1 cellular context compared by ENCODE assay signal in the genomic region with DNA sequence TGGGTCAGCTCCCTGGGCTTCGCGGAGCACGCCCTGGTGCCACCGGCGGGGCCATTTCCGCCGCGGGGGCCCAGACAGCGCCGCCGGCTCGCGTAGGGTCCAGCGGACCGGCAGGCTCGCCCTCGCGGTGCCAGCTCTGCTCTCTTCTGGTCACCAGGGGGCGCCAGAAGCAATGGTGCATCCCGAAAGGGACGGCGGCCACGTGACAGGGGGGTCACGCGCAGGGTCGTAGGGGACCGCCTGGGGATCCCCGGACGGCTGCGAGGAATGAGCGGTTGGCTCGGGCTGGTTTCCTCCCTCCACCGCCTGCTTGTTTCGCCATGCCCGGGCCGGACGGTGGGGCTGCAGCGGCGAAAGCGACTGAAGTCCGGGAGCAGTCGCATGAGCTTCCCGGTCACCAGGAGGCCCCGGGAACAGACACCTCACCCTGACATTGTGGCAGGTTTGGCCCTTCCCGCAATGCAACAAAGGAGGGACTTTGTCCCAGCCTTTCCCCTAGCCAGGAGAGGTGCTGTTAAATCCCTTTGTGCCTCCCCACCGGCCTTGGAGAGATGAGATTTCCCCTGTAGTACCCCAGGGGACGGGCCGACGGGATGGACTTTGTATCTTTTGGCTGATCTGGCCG.
TF ChIP-seq lines count a peak whose summit lies in the region.

No MANE protein-coding gene starts in this region.

TF ChIP-seq in HepG2, 621 proteins besides CTCF, POLR2A, EP300 and RAD21 (continued from another document and continues in another):
- TF ChIP-seq, protein P1, sequence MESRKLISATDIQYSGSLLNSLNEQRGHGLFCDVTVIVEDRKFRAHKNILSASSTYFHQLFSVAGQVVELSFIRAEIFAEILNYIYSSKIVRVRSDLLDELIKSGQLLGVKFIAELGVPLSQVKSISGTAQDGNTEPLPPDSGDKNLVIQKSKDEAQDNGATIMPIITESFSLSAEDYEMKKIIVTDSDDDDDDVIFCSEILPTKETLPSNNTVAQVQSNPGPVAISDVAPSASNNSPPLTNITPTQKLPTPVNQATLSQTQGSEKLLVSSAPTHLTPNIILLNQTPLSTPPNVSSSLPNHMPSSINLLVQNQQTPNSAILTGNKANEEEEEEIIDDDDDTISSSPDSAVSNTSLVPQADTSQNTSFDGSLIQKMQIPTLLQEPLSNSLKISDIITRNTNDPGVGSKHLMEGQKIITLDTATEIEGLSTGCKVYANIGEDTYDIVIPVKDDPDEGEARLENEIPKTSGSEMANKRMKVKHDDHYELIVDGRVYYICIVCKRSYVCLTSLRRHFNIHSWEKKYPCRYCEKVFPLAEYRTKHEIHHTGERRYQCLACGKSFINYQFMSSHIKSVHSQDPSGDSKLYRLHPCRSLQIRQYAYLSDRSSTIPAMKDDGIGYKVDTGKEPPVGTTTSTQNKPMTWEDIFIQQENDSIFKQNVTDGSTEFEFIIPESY (CRISPR knock-in tag; IDR thresholded peaks at IDR 0.05) = 0 out of 2 replicates have a peak, but pooled peaks have one; percentile 40
- peak; percentile 58 for TF ChIP-seq POLR2G (IDR thresholded peaks at IDR 0.05; ENCODE audit: low read depth, low read length)
- TF ChIP-seq REPIN1 (CRISPR knock-in tag; IDR thresholded peaks at IDR 0.05; ENCODE audit: borderline replicate concordance, low read depth) = peak; percentile 37; the same call in 1 of the 2 replicates
- TF ChIP-seq ZNF614 (CRISPR knock-in tag; IDR thresholded peaks at IDR 0.05; ENCODE audit: borderline replicate concordance) = 0 out of 2 replicates have a peak, but pooled peaks have one; percentile 33
- TF ChIP-seq, protein P2, sequence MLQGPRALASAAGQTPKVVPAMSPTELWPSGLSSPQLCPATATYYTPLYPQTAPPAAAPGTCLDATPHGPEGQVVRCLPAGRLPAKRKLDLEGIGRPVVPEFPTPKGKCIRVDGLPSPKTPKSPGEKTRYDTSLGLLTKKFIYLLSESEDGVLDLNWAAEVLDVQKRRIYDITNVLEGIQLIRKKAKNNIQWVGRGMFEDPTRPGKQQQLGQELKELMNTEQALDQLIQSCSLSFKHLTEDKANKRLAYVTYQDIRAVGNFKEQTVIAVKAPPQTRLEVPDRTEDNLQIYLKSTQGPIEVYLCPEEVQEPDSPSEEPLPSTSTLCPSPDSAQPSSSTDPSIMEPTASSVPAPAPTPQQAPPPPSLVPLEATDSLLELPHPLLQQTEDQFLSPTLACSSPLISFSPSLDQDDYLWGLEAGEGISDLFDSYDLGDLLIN (CRISPR knock-in tag; IDR thresholded peaks at IDR 0.05; ENCODE audit: borderline replicate concordance) = no peak
- TF ChIP-seq DBP (CRISPR knock-in tag; IDR thresholded peaks at IDR 0.05; ENCODE audit: not compliant biosample characterization) = no peak
- TF ChIP-seq MYC (CRISPR knock-in tag; IDR thresholded peaks at IDR 0.05; ENCODE audit: borderline replicate concordance) = peak; percentile 89; the same call in 1 of the 2 replicates
- TF ChIP-seq MXD4 (CRISPR knock-in tag; IDR thresholded peaks at IDR 0.05) = peak; percentile 73; the same call in 1 of the 2 replicates
- TF ChIP-seq ZNF879 (CRISPR knock-in tag; IDR thresholded peaks at IDR 0.05) = no peak
- TF ChIP-seq, protein P3, sequence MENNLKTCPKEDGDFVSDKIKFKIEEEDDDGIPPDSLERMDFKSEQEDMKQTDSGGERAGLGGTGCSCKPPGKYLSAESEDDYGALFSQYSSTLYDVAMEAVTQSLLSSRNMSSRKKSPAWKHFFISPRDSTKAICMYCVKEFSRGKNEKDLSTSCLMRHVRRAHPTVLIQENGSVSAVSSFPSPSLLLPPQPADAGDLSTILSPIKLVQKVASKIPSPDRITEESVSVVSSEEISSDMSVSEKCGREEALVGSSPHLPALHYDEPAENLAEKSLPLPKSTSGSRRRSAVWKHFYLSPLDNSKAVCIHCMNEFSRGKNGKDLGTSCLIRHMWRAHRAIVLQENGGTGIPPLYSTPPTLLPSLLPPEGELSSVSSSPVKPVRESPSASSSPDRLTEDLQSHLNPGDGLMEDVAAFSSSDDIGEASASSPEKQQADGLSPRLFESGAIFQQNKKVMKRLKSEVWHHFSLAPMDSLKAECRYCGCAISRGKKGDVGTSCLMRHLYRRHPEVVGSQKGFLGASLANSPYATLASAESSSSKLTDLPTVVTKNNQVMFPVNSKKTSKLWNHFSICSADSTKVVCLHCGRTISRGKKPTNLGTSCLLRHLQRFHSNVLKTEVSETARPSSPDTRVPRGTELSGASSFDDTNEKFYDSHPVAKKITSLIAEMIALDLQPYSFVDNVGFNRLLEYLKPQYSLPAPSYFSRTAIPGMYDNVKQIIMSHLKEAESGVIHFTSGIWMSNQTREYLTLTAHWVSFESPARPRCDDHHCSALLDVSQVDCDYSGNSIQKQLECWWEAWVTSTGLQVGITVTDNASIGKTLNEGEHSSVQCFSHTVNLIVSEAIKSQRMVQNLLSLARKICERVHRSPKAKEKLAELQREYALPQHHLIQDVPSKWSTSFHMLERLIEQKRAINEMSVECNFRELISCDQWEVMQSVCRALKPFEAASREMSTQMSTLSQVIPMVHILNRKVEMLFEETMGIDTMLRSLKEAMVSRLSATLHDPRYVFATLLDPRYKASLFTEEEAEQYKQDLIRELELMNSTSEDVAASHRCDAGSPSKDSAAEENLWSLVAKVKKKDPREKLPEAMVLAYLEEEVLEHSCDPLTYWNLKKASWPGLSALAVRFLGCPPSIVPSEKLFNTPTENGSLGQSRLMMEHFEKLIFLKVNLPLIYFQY (CRISPR knock-in tag; IDR thresholded peaks at IDR 0.05; ENCODE audit: borderline replicate concordance) = peak; percentile 72
- TF ChIP-seq FOXO1 (CRISPR knock-in tag; IDR thresholded peaks at IDR 0.05) = no peak
- peak; percentile 65 for TF ChIP-seq KAT8 (CRISPR knock-in tag; IDR thresholded peaks at IDR 0.05)
- peak; percentile 58; the same call in 1 of the 2 replicates for TF ChIP-seq RFXAP (CRISPR knock-in tag; IDR thresholded peaks at IDR 0.05; ENCODE audit: borderline replicate concordance)
- TF ChIP-seq RBM39 (IDR thresholded peaks at IDR 0.05; ENCODE audit: low read depth, low read length, poor library complexity, severe bottlenecking) = no peak
- no peak for TF ChIP-seq TGIF2 (CRISPR knock-in tag; IDR thresholded peaks at IDR 0.05)
- peak; percentile 70 to 72; a peak in 3 of 4 replicates for TF ChIP-seq NR2F1 (CRISPR knock-in tag; IDR thresholded peaks at IDR 0.05)
- TF ChIP-seq ZNF530 (CRISPR knock-in tag; IDR thresholded peaks at IDR 0.05; ENCODE audit: low read depth) = no peak
- TF ChIP-seq ERF (CRISPR knock-in tag; IDR thresholded peaks at IDR 0.05) = peak; percentile 33; the same call in 1 of the 2 replicates
- TF ChIP-seq, protein P4, sequence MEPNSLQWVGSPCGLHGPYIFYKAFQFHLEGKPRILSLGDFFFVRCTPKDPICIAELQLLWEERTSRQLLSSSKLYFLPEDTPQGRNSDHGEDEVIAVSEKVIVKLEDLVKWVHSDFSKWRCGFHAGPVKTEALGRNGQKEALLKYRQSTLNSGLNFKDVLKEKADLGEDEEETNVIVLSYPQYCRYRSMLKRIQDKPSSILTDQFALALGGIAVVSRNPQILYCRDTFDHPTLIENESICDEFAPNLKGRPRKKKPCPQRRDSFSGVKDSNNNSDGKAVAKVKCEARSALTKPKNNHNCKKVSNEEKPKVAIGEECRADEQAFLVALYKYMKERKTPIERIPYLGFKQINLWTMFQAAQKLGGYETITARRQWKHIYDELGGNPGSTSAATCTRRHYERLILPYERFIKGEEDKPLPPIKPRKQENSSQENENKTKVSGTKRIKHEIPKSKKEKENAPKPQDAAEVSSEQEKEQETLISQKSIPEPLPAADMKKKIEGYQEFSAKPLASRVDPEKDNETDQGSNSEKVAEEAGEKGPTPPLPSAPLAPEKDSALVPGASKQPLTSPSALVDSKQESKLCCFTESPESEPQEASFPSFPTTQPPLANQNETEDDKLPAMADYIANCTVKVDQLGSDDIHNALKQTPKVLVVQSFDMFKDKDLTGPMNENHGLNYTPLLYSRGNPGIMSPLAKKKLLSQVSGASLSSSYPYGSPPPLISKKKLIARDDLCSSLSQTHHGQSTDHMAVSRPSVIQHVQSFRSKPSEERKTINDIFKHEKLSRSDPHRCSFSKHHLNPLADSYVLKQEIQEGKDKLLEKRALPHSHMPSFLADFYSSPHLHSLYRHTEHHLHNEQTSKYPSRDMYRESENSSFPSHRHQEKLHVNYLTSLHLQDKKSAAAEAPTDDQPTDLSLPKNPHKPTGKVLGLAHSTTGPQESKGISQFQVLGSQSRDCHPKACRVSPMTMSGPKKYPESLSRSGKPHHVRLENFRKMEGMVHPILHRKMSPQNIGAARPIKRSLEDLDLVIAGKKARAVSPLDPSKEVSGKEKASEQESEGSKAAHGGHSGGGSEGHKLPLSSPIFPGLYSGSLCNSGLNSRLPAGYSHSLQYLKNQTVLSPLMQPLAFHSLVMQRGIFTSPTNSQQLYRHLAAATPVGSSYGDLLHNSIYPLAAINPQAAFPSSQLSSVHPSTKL (CRISPR knock-in tag; IDR thresholded peaks at IDR 0.05) = peak; percentile 54; the same call in 1 of the 2 replicates
- 0 out of 2 replicates have a peak, but pooled peaks have one; percentile 22 for TF ChIP-seq ZNF253 (CRISPR knock-in tag; IDR thresholded peaks at IDR 0.05; ENCODE audit: borderline replicate concordance)
- TF ChIP-seq, protein P5, sequence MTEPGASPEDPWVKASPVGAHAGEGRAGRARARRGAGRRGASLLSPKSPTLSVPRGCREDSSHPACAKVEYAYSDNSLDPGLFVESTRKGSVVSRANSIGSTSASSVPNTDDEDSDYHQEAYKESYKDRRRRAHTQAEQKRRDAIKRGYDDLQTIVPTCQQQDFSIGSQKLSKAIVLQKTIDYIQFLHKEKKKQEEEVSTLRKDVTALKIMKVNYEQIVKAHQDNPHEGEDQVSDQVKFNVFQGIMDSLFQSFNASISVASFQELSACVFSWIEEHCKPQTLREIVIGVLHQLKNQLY (CRISPR knock-in tag; IDR thresholded peaks at IDR 0.05) = peak; percentile 57; the same call in 1 of the 2 replicates
- TF ChIP-seq SOX13 (IDR thresholded peaks at IDR 0.05) = no peak
- peak in 1 of 2 experiments; percentile 18; a peak in 1 of 4 replicates for TF ChIP-seq SOX13 (CRISPR knock-in tag; conservative IDR thresholded peaks at IDR 0.05 in 1 of 2, IDR thresholded peaks at IDR 0.05 in 1 of 2)
- TF ChIP-seq ZBTB7B (CRISPR knock-in tag; IDR thresholded peaks at IDR 0.05) = peak; percentile 55; the same call in 1 of the 2 replicates
- no peak for TF ChIP-seq NRL (CRISPR knock-in tag; IDR thresholded peaks at IDR 0.05; ENCODE audit: borderline replicate concordance)
- 0 out of 2 replicates have a peak, but pooled peaks have one; percentile 11 for TF ChIP-seq HNF4G (IDR thresholded peaks at IDR 0.05; ENCODE audit: borderline replicate concordance, low read depth, low read length)
- no peak for TF ChIP-seq HNF4G (CRISPR knock-in tag; IDR thresholded peaks at IDR 0.05; ENCODE audit: borderline replicate concordance, low read depth)
- TF ChIP-seq ZNF550 (CRISPR knock-in tag; IDR thresholded peaks at IDR 0.05; ENCODE audit: borderline replicate concordance) = 0 out of 2 replicates have a peak, but pooled peaks have one; percentile 33
- TF ChIP-seq, protein P6, sequence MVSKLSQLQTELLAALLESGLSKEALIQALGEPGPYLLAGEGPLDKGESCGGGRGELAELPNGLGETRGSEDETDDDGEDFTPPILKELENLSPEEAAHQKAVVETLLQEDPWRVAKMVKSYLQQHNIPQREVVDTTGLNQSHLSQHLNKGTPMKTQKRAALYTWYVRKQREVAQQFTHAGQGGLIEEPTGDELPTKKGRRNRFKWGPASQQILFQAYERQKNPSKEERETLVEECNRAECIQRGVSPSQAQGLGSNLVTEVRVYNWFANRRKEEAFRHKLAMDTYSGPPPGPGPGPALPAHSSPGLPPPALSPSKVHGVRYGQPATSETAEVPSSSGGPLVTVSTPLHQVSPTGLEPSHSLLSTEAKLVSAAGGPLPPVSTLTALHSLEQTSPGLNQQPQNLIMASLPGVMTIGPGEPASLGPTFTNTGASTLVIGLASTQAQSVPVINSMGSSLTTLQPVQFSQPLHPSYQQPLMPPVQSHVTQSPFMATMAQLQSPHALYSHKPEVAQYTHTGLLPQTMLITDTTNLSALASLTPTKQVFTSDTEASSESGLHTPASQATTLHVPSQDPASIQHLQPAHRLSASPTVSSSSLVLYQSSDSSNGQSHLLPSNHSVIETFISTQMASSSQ (IDR thresholded peaks at IDR 0.05; ENCODE audit: low read depth) = no peak
- TF ChIP-seq, protein P6 (CRISPR knock-in tag; IDR thresholded peaks at IDR 0.05; ENCODE audit: borderline replicate concordance) = peak; percentile 28; the same call in 1 of the 2 replicates
- TF ChIP-seq ETV5 (CRISPR knock-in tag; IDR thresholded peaks at IDR 0.05; ENCODE audit: borderline replicate concordance) = peak; percentile 78
- peak; percentile 86; the same call in 1 of the 2 replicates for TF ChIP-seq NR2C2 (CRISPR knock-in tag; IDR thresholded peaks at IDR 0.05; ENCODE audit: borderline replicate concordance)
